ENCODE assay signal across 17 cellular contexts in the genomic region with DNA sequence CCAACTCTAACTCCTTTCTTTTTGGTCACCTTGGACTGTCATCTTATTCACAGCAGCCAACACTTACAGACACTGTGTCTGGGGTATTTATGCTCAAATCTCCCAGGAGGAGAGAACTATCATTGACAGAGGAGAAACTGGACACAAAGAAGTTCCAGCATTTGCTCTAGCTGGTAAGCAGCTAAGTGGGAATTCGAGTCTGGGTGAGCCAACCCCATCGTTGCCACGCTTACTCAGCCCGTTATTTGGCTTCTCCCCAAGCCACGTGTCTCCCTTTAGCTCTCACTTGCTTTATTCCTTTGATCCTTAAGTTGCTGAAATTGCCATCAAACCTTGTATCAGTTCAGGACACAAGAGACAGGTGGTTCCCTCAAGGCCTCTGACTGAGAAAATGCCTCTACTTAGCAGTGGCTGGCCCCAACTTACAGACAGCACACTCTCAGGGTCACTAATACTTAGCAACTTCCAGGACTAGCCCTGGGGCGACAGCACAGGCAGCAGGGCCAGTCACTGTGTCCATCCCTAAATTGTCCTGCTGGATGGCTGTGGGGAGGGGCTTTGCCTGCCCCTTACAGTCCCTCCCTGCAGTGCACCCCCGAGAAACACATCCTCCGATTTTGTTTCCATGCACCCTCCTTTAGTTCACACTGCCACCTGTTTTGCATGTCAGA. TPM values are rescaled to one million over a fixed set of nuclear protein-coding genes. Genes with fewer than 3 reads are reported as not detected.
DNase-seq lines count a peak whose midpoint lies in the region; ATAC-seq, FAIRE-seq and TF ChIP-seq lines count a peak whose summit lies in the region.
"Had no signal": no experiment of that assay in that cellular context is flagged by ENCODE, and none has a peak within 500 bp of the region (broad histone marks: within the 10 kb centered on the region; RNA-seq: fewer than 3 reads in every experiment).

No MANE protein-coding gene starts in this region.

- POLR2A ChIA-PET in CD8-positive, alpha-beta memory T cell (lab: Charles Lee): no interaction called here

- no peaks in the 10 kb centered on the region for H3K79me2 ChIP-seq in keratinocyte (ENCODE audit: control insufficient read depth, insufficient read depth, low read length)

- no peak overlapping the region for H3K4me3 Mint-ChIP-seq in effector memory CD8-positive, alpha-beta T cell
- no peak overlapping the region for H3K4me3 Mint-ChIP-seq in CD8-positive, alpha-beta memory T cell
- H3K4me3 Mint-ChIP-seq: activated CD4-positive, alpha-beta memory T cell treated with anti-CD3 and anti-CD28 coated beads for 36 hours; activated T-helper 17 cell treated with anti-CD3 and anti-CD28 coated beads, Interleukin-2, amount 50 U/mL, for 72 hours had no signal

- in situ Hi-C loops in astrocyte of the spinal cord (cut with HindIII; ENCODE audit: low sequenced_read_pairs) (no loop called here), GM13977 (cut with MboI; ENCODE audit: low pct_unique_long_range_greater_than_20kb, low sequenced_read_pairs, unreplicated experiment) (no loop called here)

- peak; percentile 56 for FAIRE-seq in keratinocyte (lab: Jason Lieb, UNC)

- no peaks in the 10 kb centered on the region for H3K27me3 ChIP-seq in right cardiac atrium (ENCODE audit: control insufficient read depth, insufficient read depth)
- H3K27me3 ChIP-seq in keratinocyte (ENCODE audit: control insufficient read depth, extremely low read depth, insufficient read depth, low read length): peaks cover 36% of the 10 kb centered on the region
- H3K27me3 ChIP-seq in CD8-positive, alpha-beta memory T cell (ENCODE audit: insufficient read depth, low read length, poor library complexity, severe bottlenecking): no peaks in the 10 kb centered on the region
- H3K27me3 ChIP-seq: Peyer's patch, testis had no signal

- H3K27ac ChIP-seq in right cardiac atrium (ENCODE audit: low read length): no peak overlapping the region
- no peak overlapping the region for H3K27ac ChIP-seq in keratinocyte (ENCODE audit: control insufficient read depth, insufficient read depth, low read length)
- no peak overlapping the region for H3K27ac ChIP-seq in CD8-positive, alpha-beta memory T cell (ENCODE audit: low read depth, low read length)
- H3K27ac ChIP-seq: Peyer's patch, testis had no signal

- peak; percentile 19 for ATAC-seq in left ventricle myocardium superior
- no peak for ATAC-seq in right cardiac atrium
- ATAC-seq in effector memory CD8-positive, alpha-beta T cell (replicated peaks): no peak
- ATAC-seq in HG03565 (IDR thresholded peaks at IDR 0.05; ENCODE audit: unreplicated experiment): no peak
- ATAC-seq: activated T-helper 17 cell treated with anti-CD3 and anti-CD28 coated beads, Interleukin-2, amount 50 U/mL, for 72 hours had no signal

- H3K36me3 ChIP-seq in keratinocyte (ENCODE audit: control insufficient read depth in 2 of 2, extremely low read depth in 1 of 2, insufficient read depth in 2 of 2, low read length in 2 of 2): no peaks in the 10 kb centered on the region
- H3K36me3 ChIP-seq in CD8-positive, alpha-beta memory T cell (ENCODE audit: insufficient read depth, low read length): no peaks in the 10 kb centered on the region
- H3K36me3 ChIP-seq: Peyer's patch had no signal

- dilution Hi-C loops in keratinocyte (cut with MboI; ENCODE audit: extremely low pct_ligation_motif_present, low sequenced_read_pairs): no loop called here

- no peak overlapping the region for H3K27ac Mint-ChIP-seq in effector memory CD8-positive, alpha-beta T cell
- no peak overlapping the region for H3K27ac Mint-ChIP-seq in CD8-positive, alpha-beta memory T cell
- H3K27ac Mint-ChIP-seq: activated CD4-positive, alpha-beta memory T cell treated with anti-CD3 and anti-CD28 coated beads for 36 hours; activated T-helper 17 cell treated with anti-CD3 and anti-CD28 coated beads, Interleukin-2, amount 50 U/mL, for 72 hours had no signal

- H3K9me1 ChIP-seq in keratinocyte (ENCODE audit: control insufficient read depth, extremely low read depth, insufficient read depth, low read length): no peaks in the 10 kb centered on the region

- DNase-seq in left ventricle myocardium superior (no peak), right cardiac atrium (no peak), astrocyte of the spinal cord (ENCODE audit: low read depth, low spot score) (peak; percentile 2), keratinocyte (ENCODE audit: low read depth, low spot score) (no peak), GM13977 (ENCODE audit: low spot score) (no peak)
- no peak for DNase-seq in effector memory CD8-positive, alpha-beta T cell
- DNase-seq in CD8-positive, alpha-beta memory T cell: no peak
- DNase-seq: activated CD4-positive, alpha-beta memory T cell treated with anti-CD3 and anti-CD28 coated beads for 36 hours; hippocampal formation; NCI-H1694; NCI-H510A treated with DMSO at 0.1 percent for 48 hours; Peyer's patch; T1000; testis had no signal

- H3K36me3 Mint-ChIP-seq in effector memory CD8-positive, alpha-beta T cell (ENCODE audit: insufficient read depth): no peaks in the 10 kb centered on the region
- no peaks in the 10 kb centered on the region for H3K36me3 Mint-ChIP-seq in CD8-positive, alpha-beta memory T cell
- H3K36me3 Mint-ChIP-seq: activated CD4-positive, alpha-beta memory T cell treated with anti-CD3 and anti-CD28 coated beads for 36 hours had no signal

- TF ChIP-seq CTCF in astrocyte of the spinal cord (IDR thresholded peaks at IDR 0.05; ENCODE audit: low read depth, low read length) (no peak), keratinocyte (optimal IDR thresholded peaks at IDR 0.05 in 1 of 3, IDR thresholded peaks at IDR 0.05 in 1 of 3, conservative IDR thresholded peaks at IDR 0.05 in 1 of 3; ENCODE audit: extremely low read depth in 1 of 3, insufficient read depth in 2 of 3, low read length in 3 of 3) (no peak), GM13977 (IDR thresholded peaks at IDR 0.05; ENCODE audit: extremely low read depth, insufficient read depth, missing control alignments) (no peak)

- H3K4me1 ChIP-seq in right cardiac atrium (ENCODE audit: control insufficient read depth, insufficient read depth, low read length): peaks cover 5% of the 10 kb centered on the region
- H3K4me1 ChIP-seq in keratinocyte (ENCODE audit: control insufficient read depth, extremely low read depth, insufficient read depth, low read length): no peaks in the 10 kb centered on the region
- no peaks in the 10 kb centered on the region for H3K4me1 ChIP-seq in CD8-positive, alpha-beta memory T cell (ENCODE audit: insufficient read depth, low read length)
- H3K4me1 ChIP-seq: Peyer's patch, testis had no signal

- no peak overlapping the region for H3K9ac ChIP-seq in keratinocyte (ENCODE audit: control insufficient read depth, extremely low read depth, insufficient read depth, low read length)

- WGBS in right cardiac atrium: 31% methylated on average over 8 of the region's 8 CpGs

- H3K4me3 ChIP-seq in right cardiac atrium (ENCODE audit: low read length) (no peak overlapping the region), astrocyte of the spinal cord (ENCODE audit: low read depth, low read length) (no peak overlapping the region), keratinocyte (ENCODE audit: control insufficient read depth in 2 of 3, extremely low read depth in 1 of 3, insufficient read depth in 2 of 3, low read depth in 1 of 3, low read length in 3 of 3) (no peak overlapping the region)
- no peak overlapping the region for H3K4me3 ChIP-seq in CD8-positive, alpha-beta memory T cell (ENCODE audit: low read length)
- H3K4me3 ChIP-seq: lung, Peyer's patch, testis had no signal

- H3K4me2 ChIP-seq in keratinocyte (ENCODE audit: control insufficient read depth, extremely low read depth, insufficient read depth, low read depth, low read length): no peak overlapping the region

- peaks cover 33 to 93% of the 10 kb centered on the region in 2 donors for H3K27me3 Mint-ChIP-seq in effector memory CD8-positive, alpha-beta T cell
- H3K27me3 Mint-ChIP-seq in CD8-positive, alpha-beta memory T cell: peaks cover 31 to 74% of the 10 kb centered on the region in 2 donors

- H3K9me3 Mint-ChIP-seq in effector memory CD8-positive, alpha-beta T cell: no peaks in the 10 kb centered on the region
- no peaks in the 10 kb centered on the region for H3K9me3 Mint-ChIP-seq in CD8-positive, alpha-beta memory T cell
- H3K9me3 Mint-ChIP-seq: activated CD4-positive, alpha-beta memory T cell treated with anti-CD3 and anti-CD28 coated beads for 36 hours; activated T-helper 17 cell treated with anti-CD3 and anti-CD28 coated beads, Interleukin-2, amount 50 U/mL, for 72 hours had no signal

- no peaks in the 10 kb centered on the region for H4K20me1 ChIP-seq in keratinocyte (ENCODE audit: control insufficient read depth, extremely low read depth, insufficient read depth, low read length)

- CTCF ChIA-PET in CD8-positive, alpha-beta memory T cell (lab: Charles Lee): no interaction called here

- intact Hi-C loops in left ventricle myocardium superior (cut with micrococcal nuclease) (no loop called here), right cardiac atrium (cut with DNase I) (no loop called here)

- H3K9me3 ChIP-seq in right cardiac atrium (ENCODE audit: control insufficient read depth, low read length): no peaks in the 10 kb centered on the region
- no peaks in the 10 kb centered on the region for H3K9me3 ChIP-seq in keratinocyte (ENCODE audit: control insufficient read depth, low read depth, low read length)
- H3K9me3 ChIP-seq in CD8-positive, alpha-beta memory T cell (ENCODE audit: low read length): no peaks in the 10 kb centered on the region
- H3K9me3 ChIP-seq: Peyer's patch, testis had no signal

- no peak overlapping the region for H2AFZ ChIP-seq in keratinocyte (ENCODE audit: control insufficient read depth, low read length)

- H3K4me1 Mint-ChIP-seq in effector memory CD8-positive, alpha-beta T cell (ENCODE audit: low read depth in 2 of 2): no peaks in the 10 kb centered on the region
- H3K4me1 Mint-ChIP-seq in CD8-positive, alpha-beta memory T cell: no peaks in the 10 kb centered on the region
- H3K4me1 Mint-ChIP-seq: activated T-helper 17 cell treated with anti-CD3 and anti-CD28 coated beads, Interleukin-2, amount 50 U/mL, for 72 hours had no signal

RNA-seq across cellular contexts. Expression of gene SLC36A2, which starts 1.4 kb away (rescaled TPM):
- 0.22 TPM for total RNA-seq in left ventricle myocardium superior
- total RNA-seq in right cardiac atrium: not detected
- polyA plus RNA-seq in right cardiac atrium: 0.14 TPM
- polyA plus RNA-seq in keratinocyte: not detected in 3 replicates
- polyA plus RNA-seq in keratinocyte (2011; ENCODE audit: low read depth): not detected
- polyA plus RNA-seq in keratinocyte (2011; cell fraction: cytosol; rRNA removed): not detected in 2 replicates
- polyA plus RNA-seq in keratinocyte (2011; cell fraction: nucleus; rRNA removed): not detected in 2 replicates
- polyA plus RNA-seq in keratinocyte (2012; ENCODE audit: low replicate concordance): not detected in 2 replicates
- polyA minus RNA-seq in keratinocyte: not detected in 3 replicates
- polyA minus RNA-seq in keratinocyte (2011; cell fraction: cytosol; rRNA and poly(A)+ RNA removed): not detected
- not detected in 2 replicates for polyA minus RNA-seq in keratinocyte (2011; cell fraction: nucleus; rRNA and poly(A)+ RNA removed)
- not detected for total RNA-seq in CD8-positive, alpha-beta memory T cell
- not detected for polyA plus RNA-seq in CD8-positive, alpha-beta memory T cell
- total RNA-seq: activated CD4-positive, alpha-beta memory T cell treated with anti-CD3 and anti-CD28 coated beads for 36 hours; activated T-helper 17 cell treated with anti-CD3 and anti-CD28 coated beads, Interleukin-2, amount 50 U/mL, for 72 hours; lung; Peyer's patch had no signal
- polyA plus RNA-seq: lung had no signal

RNA-seq across cellular contexts. Expression of gene SLC36A3, which starts 42.4 kb away (rescaled TPM):
- total RNA-seq in left ventricle myocardium superior: not detected
- total RNA-seq in right cardiac atrium: not detected
- polyA plus RNA-seq in right cardiac atrium: not detected
- polyA plus RNA-seq in keratinocyte: not detected in 3 replicates
- polyA plus RNA-seq in keratinocyte (2011; ENCODE audit: low read depth): not detected
- not detected in 2 replicates for polyA plus RNA-seq in keratinocyte (2011; cell fraction: cytosol; rRNA removed)
- not detected in 2 replicates for polyA plus RNA-seq in keratinocyte (2011; cell fraction: nucleus; rRNA removed)
- polyA plus RNA-seq in keratinocyte (2012; ENCODE audit: low replicate concordance): 0.13 TPM in 1 of 2 replicates, not detected in the other
- not detected in 3 replicates for polyA minus RNA-seq in keratinocyte
- not detected for polyA minus RNA-seq in keratinocyte (2011; cell fraction: cytosol; rRNA and poly(A)+ RNA removed)
- polyA minus RNA-seq in keratinocyte (2011; cell fraction: nucleus; rRNA and poly(A)+ RNA removed): not detected in 2 replicates
- total RNA-seq in CD8-positive, alpha-beta memory T cell: not detected
- polyA plus RNA-seq in CD8-positive, alpha-beta memory T cell: not detected
- total RNA-seq: activated CD4-positive, alpha-beta memory T cell treated with anti-CD3 and anti-CD28 coated beads for 36 hours; activated T-helper 17 cell treated with anti-CD3 and anti-CD28 coated beads, Interleukin-2, amount 50 U/mL, for 72 hours; lung; Peyer's patch had no signal
- polyA plus RNA-seq: lung had no signal
